ENCODE assay signal across 10 cellular contexts in the genomic region with DNA sequence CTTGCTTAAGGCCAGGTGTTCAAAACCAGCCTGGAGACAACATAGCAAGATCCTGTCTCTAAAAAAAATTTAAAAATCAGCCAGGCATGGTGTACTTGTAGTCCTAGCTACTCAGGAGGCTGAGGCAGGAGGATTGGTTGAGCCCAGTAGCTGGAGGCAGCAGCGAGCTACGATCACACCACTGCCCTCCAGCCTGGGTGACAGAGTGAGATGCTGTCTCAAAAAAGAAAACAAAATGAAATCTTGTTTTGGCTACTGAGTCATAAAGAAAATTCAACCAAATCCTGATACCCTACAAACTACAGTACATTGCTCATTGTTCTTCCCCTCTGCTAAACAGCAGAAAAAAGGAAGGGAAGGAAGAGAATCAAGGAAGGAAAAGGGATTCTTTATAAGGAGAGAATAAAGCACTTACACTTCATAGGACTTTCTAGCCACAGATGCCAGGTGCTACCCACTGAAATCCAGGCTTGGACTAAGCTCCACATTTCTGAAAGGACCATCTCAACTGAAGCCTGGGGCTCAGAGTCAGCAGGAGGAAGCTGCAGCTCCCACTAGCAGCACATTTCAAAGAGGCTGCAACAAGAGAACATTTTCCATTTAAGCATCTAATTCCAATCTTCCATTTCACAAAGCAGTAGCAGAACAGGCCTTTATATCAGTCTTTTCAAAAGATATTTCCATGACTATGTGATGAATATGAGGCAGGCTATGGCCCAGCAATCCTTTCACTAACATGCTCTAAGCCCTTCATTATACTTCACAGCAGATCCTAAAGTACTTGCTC. TPM values are rescaled to one million over a fixed set of nuclear protein-coding genes. Genes with fewer than 3 reads are reported as not detected.
DNase-seq lines count a peak whose midpoint lies in the region; ATAC-seq and TF ChIP-seq lines count a peak whose summit lies in the region.
"Had no signal": no experiment of that assay in that cellular context is flagged by ENCODE, and none has a peak within 500 bp of the region (broad histone marks: within the 10 kb centered on the region; RNA-seq: fewer than 3 reads in every experiment).

No MANE protein-coding gene starts in this region.

- POLR2A ChIA-PET in activated CD4-positive, alpha-beta memory T cell treated with anti-CD3 and anti-CD28 coated beads for 36 hours (lab: Charles Lee) = interaction anchor here (3.6 kb wide), 1 partner anchor 13 kb away, joined by 16 read pairs; the partner anchor contains the start of gene TNPO3
- POLR2A ChIA-PET in activated CD4-positive, alpha-beta memory T cell treated with anti-CD3 and anti-CD28 coated beads, Interleukin-2, amount 10 ng/mL, durations not matched to agents 7 days and 5 days (lab: Charles Lee) = interaction anchor here (3.8 kb wide), 1 partner anchor 13 kb away, joined by 14 read pairs; the partner anchor contains the start of gene TNPO3
- POLR2A ChIA-PET in activated naive CD8-positive, alpha-beta T cell treated with anti-CD3 and anti-CD28 coated beads, Interleukin-2, amount 10 ng/mL, durations not matched to agents 7 days and 5 days (lab: Charles Lee) = interaction anchor here (2.5 kb wide), 1 partner anchor 13 kb away, joined by 15 read pairs; the partner anchor contains the start of gene TNPO3

- ATAC-seq in activated naive CD8-positive, alpha-beta T cell treated with anti-CD3 and anti-CD28 coated beads, Interleukin-2, amount 10 ng/mL, durations not matched to agents 7 days and 5 days (ENCODE audit: low read depth) = no peak
- no peak for ATAC-seq in GM19397 (IDR thresholded peaks at IDR 0.05; ENCODE audit: unreplicated experiment)

- CTCF ChIA-PET in activated CD4-positive, alpha-beta memory T cell treated with anti-CD3 and anti-CD28 coated beads for 36 hours (lab: Charles Lee) = interaction anchor here (2.4 kb wide), 1 partner anchor 50 kb away, joined by 11 read pairs; no protein-coding TSS in a partner anchor
- CTCF ChIA-PET in activated CD4-positive, alpha-beta memory T cell treated with anti-CD3 and anti-CD28 coated beads, Interleukin-2, amount 10 ng/mL, durations not matched to agents 7 days and 5 days (lab: Charles Lee) = no interaction called here

- peaks cover 28% of the 10 kb centered on the region for H3K36me3 Mint-ChIP-seq in activated CD4-positive, alpha-beta memory T cell treated with anti-CD3 and anti-CD28 coated beads for 36 hours
- H3K36me3 Mint-ChIP-seq in activated CD4-positive, alpha-beta memory T cell treated with anti-CD3 and anti-CD28 coated beads, Interleukin-2, amount 10 ng/mL, durations not matched to agents 7 days and 5 days (ENCODE audit: low read depth) = peaks cover 42% of the 10 kb centered on the region
- H3K36me3 Mint-ChIP-seq in HFFc6 (ENCODE audit: low read depth) = peaks cover 19% of the 10 kb centered on the region
- H3K36me3 Mint-ChIP-seq in activated naive CD8-positive, alpha-beta T cell treated with anti-CD3 and anti-CD28 coated beads, Interleukin-2, amount 10 ng/mL, durations not matched to agents 7 days and 5 days = peaks cover 43% of the 10 kb centered on the region
- peaks cover 17% of the 10 kb centered on the region for H3K36me3 Mint-ChIP-seq in neural crest cell (ENCODE audit: low read depth)
- H3K36me3 Mint-ChIP-seq in T-helper 2 cell treated with Interferon-gamma antibody and Interleukin-4, amounts not matched to agents 5 μg/mL and 100 μg/mL, for 36 hours (ENCODE audit: low read depth) = peaks cover 34% of the 10 kb centered on the region

- H3K4me1 Mint-ChIP-seq in activated CD4-positive, alpha-beta memory T cell treated with anti-CD3 and anti-CD28 coated beads for 36 hours (ENCODE audit: low read depth) = peaks cover 64% of the 10 kb centered on the region
- H3K4me1 Mint-ChIP-seq in activated CD4-positive, alpha-beta memory T cell treated with anti-CD3 and anti-CD28 coated beads, Interleukin-2, amount 10 ng/mL, durations not matched to agents 7 days and 5 days = peaks cover 42% of the 10 kb centered on the region
- H3K4me1 Mint-ChIP-seq in HFFc6 (ENCODE audit: low read depth) (peaks cover 16% of the 10 kb centered on the region), neural crest cell (peaks cover 34% of the 10 kb centered on the region)
- peaks cover 38% of the 10 kb centered on the region for H3K4me1 Mint-ChIP-seq in activated naive CD8-positive, alpha-beta T cell treated with anti-CD3 and anti-CD28 coated beads, Interleukin-2, amount 10 ng/mL, durations not matched to agents 7 days and 5 days
- peaks cover 25% of the 10 kb centered on the region for H3K4me1 Mint-ChIP-seq in T-helper 2 cell treated with Interferon-gamma antibody and Interleukin-4, amounts not matched to agents 5 μg/mL and 100 μg/mL, for 36 hours (ENCODE audit: low read depth)

- H3K9me3 Mint-ChIP-seq in activated CD4-positive, alpha-beta memory T cell treated with anti-CD3 and anti-CD28 coated beads for 36 hours = no peaks in the 10 kb centered on the region
- H3K9me3 Mint-ChIP-seq in activated CD4-positive, alpha-beta memory T cell treated with anti-CD3 and anti-CD28 coated beads, Interleukin-2, amount 10 ng/mL, durations not matched to agents 7 days and 5 days = no peaks in the 10 kb centered on the region
- H3K9me3 Mint-ChIP-seq in HFFc6 (no peaks in the 10 kb centered on the region), neural crest cell (no peaks in the 10 kb centered on the region)
- no peaks in the 10 kb centered on the region for H3K9me3 Mint-ChIP-seq in activated naive CD8-positive, alpha-beta T cell treated with anti-CD3 and anti-CD28 coated beads, Interleukin-2, amount 10 ng/mL, durations not matched to agents 7 days and 5 days
- H3K9me3 Mint-ChIP-seq in T-helper 2 cell treated with Interferon-gamma antibody and Interleukin-4, amounts not matched to agents 5 μg/mL and 100 μg/mL, for 36 hours = peaks cover 6% of the 10 kb centered on the region

- intact Hi-C loops in activated CD4-positive, alpha-beta memory T cell treated with anti-CD3 and anti-CD28 coated beads for 36 hours (cut with micrococcal nuclease) = loop anchor here (2.0 kb wide), 1 partner anchor 33 kb away; no protein-coding TSS in a partner anchor

- DNase-seq in activated CD4-positive, alpha-beta memory T cell treated with anti-CD3 and anti-CD28 coated beads for 36 hours = peak; percentile 45
- DNase-seq in activated CD4-positive, alpha-beta memory T cell treated with anti-CD3 and anti-CD28 coated beads, Interleukin-2, amount 10 ng/mL, durations not matched to agents 7 days and 5 days = no peak
- DNase-seq in HFFc6 (no peak), neural crest cell (ENCODE audit: low read depth, low spot score) (no peak), NCI-H69 (lab: John Stamatoyannopoulos, UW) (no peak)
- DNase-seq in activated naive CD8-positive, alpha-beta T cell treated with anti-CD3 and anti-CD28 coated beads, Interleukin-2, amount 10 ng/mL, durations not matched to agents 7 days and 5 days = no peak
- no peak for DNase-seq in T-helper 2 cell treated with Interferon-gamma antibody and Interleukin-4, amounts not matched to agents 5 μg/mL and 100 μg/mL, for 36 hours (ENCODE audit: low spot score)
- DNase-seq: activated naive CD4-positive, alpha-beta T cell treated with anti-CD3 and anti-CD28 coated beads, Interleukin-2, amount 50 U/mL, for 16 hours; NCI-H2227 treated with DMSO at 0.1 percent for 48 hours had no signal

- H3K27me3 Mint-ChIP-seq in activated CD4-positive, alpha-beta memory T cell treated with anti-CD3 and anti-CD28 coated beads for 36 hours = no peaks in the 10 kb centered on the region
- H3K27me3 Mint-ChIP-seq in activated CD4-positive, alpha-beta memory T cell treated with anti-CD3 and anti-CD28 coated beads, Interleukin-2, amount 10 ng/mL, durations not matched to agents 7 days and 5 days = no peaks in the 10 kb centered on the region
- H3K27me3 Mint-ChIP-seq in HFFc6 (ENCODE audit: insufficient read depth) = no peaks in the 10 kb centered on the region
- H3K27me3 Mint-ChIP-seq in activated naive CD8-positive, alpha-beta T cell treated with anti-CD3 and anti-CD28 coated beads, Interleukin-2, amount 10 ng/mL, durations not matched to agents 7 days and 5 days = no peaks in the 10 kb centered on the region
- H3K27me3 Mint-ChIP-seq in neural crest cell (ENCODE audit: low read depth) = no peaks in the 10 kb centered on the region
- no peaks in the 10 kb centered on the region for H3K27me3 Mint-ChIP-seq in T-helper 2 cell treated with Interferon-gamma antibody and Interleukin-4, amounts not matched to agents 5 μg/mL and 100 μg/mL, for 36 hours (ENCODE audit: low read depth)

- no peak overlapping the region for H3K4me3 Mint-ChIP-seq in activated CD4-positive, alpha-beta memory T cell treated with anti-CD3 and anti-CD28 coated beads for 36 hours
- H3K4me3 Mint-ChIP-seq in activated CD4-positive, alpha-beta memory T cell treated with anti-CD3 and anti-CD28 coated beads, Interleukin-2, amount 10 ng/mL, durations not matched to agents 7 days and 5 days = no peak overlapping the region
- no peak overlapping the region for H3K4me3 Mint-ChIP-seq in HFFc6
- no peak overlapping the region for H3K4me3 Mint-ChIP-seq in activated naive CD8-positive, alpha-beta T cell treated with anti-CD3 and anti-CD28 coated beads, Interleukin-2, amount 10 ng/mL, durations not matched to agents 7 days and 5 days
- H3K4me3 Mint-ChIP-seq in neural crest cell = no peak overlapping the region
- no peak overlapping the region for H3K4me3 Mint-ChIP-seq in T-helper 2 cell treated with Interferon-gamma antibody and Interleukin-4, amounts not matched to agents 5 μg/mL and 100 μg/mL, for 36 hours

- H3K27ac Mint-ChIP-seq in activated CD4-positive, alpha-beta memory T cell treated with anti-CD3 and anti-CD28 coated beads for 36 hours = no peak overlapping the region
- no peak overlapping the region for H3K27ac Mint-ChIP-seq in activated CD4-positive, alpha-beta memory T cell treated with anti-CD3 and anti-CD28 coated beads, Interleukin-2, amount 10 ng/mL, durations not matched to agents 7 days and 5 days
- H3K27ac Mint-ChIP-seq in HFFc6 = peak overlapping the region; percentile 0; the same call in 1 of the 2 replicates
- peak overlapping the region; percentile 4 for H3K27ac Mint-ChIP-seq in activated naive CD8-positive, alpha-beta T cell treated with anti-CD3 and anti-CD28 coated beads, Interleukin-2, amount 10 ng/mL, durations not matched to agents 7 days and 5 days
- H3K27ac Mint-ChIP-seq in neural crest cell (ENCODE audit: unreplicated experiment) = peak overlapping the region; percentile 83
- H3K27ac Mint-ChIP-seq in T-helper 2 cell treated with Interferon-gamma antibody and Interleukin-4, amounts not matched to agents 5 μg/mL and 100 μg/mL, for 36 hours = no peak overlapping the region

- no peak for TF ChIP-seq CTCF in HFFc6 (IDR thresholded peaks at IDR 0.05)
- TF ChIP-seq CTCF in neural crest cell (conservative IDR thresholded peaks at IDR 0.05) = no peak

RNA-seq across cellular contexts. Expression of gene TNPO3, which starts 13.6 kb away (rescaled TPM):
- 10 to 100 TPM; 53.4 to 54.5 TPM for total RNA-seq in activated CD4-positive, alpha-beta memory T cell treated with anti-CD3 and anti-CD28 coated beads for 36 hours
- total RNA-seq in activated CD4-positive, alpha-beta memory T cell treated with anti-CD3 and anti-CD28 coated beads, Interleukin-2, amount 10 ng/mL, durations not matched to agents 7 days and 5 days = 10 to 100 TPM; 42.7 to 44.4 TPM
- 10 to 100 TPM; 38.5 to 52.5 (median 45.0) TPM for total RNA-seq in HFFc6 (2021; fragmentation: NEBNext Ultra II Directional; extraction: Animal tissue kit (Norgen Biotek cat#: 25700))
- 10 to 100 TPM; 43.0 to 43.9 TPM for total RNA-seq in activated naive CD8-positive, alpha-beta T cell treated with anti-CD3 and anti-CD28 coated beads, Interleukin-2, amount 10 ng/mL, durations not matched to agents 7 days and 5 days
- 67.5 and 68.7 TPM in 2 replicates for total RNA-seq in neural crest cell

Comparison
In these comparisons a context has a peak if more than half of its experiments do, and no peak if none do; other contexts are left out.
1. H3K27ac Mint-ChIP-seq: peak in HFFc6 (single experiment), activated naive CD8-positive, alpha-beta T cell treated with anti-CD3 and anti-CD28 coated beads, Interleukin-2, amount 10 ng/mL, durations not matched to agents 7 days and 5 days (single experiment) and neural crest cell (single experiment); none in activated CD4-positive, alpha-beta memory T cell treated with anti-CD3 and anti-CD28 coated beads for 36 hours (single experiment), activated CD4-positive, alpha-beta memory T cell treated with anti-CD3 and anti-CD28 coated beads, Interleukin-2, amount 10 ng/mL, durations not matched to agents 7 days and 5 days (single experiment) and T-helper 2 cell treated with Interferon-gamma antibody and Interleukin-4, amounts not matched to agents 5 μg/mL and 100 μg/mL, for 36 hours (single experiment).